ENCODE assay signal across 21 cellular contexts in genomic region chr2:51711761-51712160, GRCh38.
DNase-seq lines count a peak whose midpoint lies in the region; ATAC-seq, FAIRE-seq and TF ChIP-seq lines count a peak whose summit lies in the region.
"Had no signal": no experiment of that assay in that cellular context is flagged by ENCODE, and none has a peak within 500 bp of the region (broad histone marks: within the 10 kb centered on the region; RNA-seq: fewer than 3 reads in every experiment).

No MANE protein-coding gene starts in this region.

- H3K4me2 ChIP-seq in astrocyte (ENCODE audit: low read length) (no peak overlapping the region), fibroblast of lung (ENCODE audit: extremely low read depth, insufficient read depth, low read length) (no peak overlapping the region)
- H3K4me2 ChIP-seq: A549 had no signal

- H3K9ac ChIP-seq in astrocyte (ENCODE audit: low read length) (no peak overlapping the region), fibroblast of lung (ENCODE audit: insufficient read depth, low read length) (no peak overlapping the region), kidney (ENCODE audit: low read length in 2 of 2) (no peak overlapping the region)
- H3K9ac ChIP-seq: GM23248 had no signal

- H4K20me1 ChIP-seq in astrocyte (ENCODE audit: insufficient read depth, low read length) (no peaks in the 10 kb centered on the region), fibroblast of lung (ENCODE audit: control insufficient read depth, extremely low read depth, insufficient read depth, low read length) (no peaks in the 10 kb centered on the region)

- no peaks in the 10 kb centered on the region for H3K36me3 Mint-ChIP-seq in astrocyte (ENCODE audit: low read depth, unreplicated experiment)
- H3K36me3 Mint-ChIP-seq: CD8-positive, alpha-beta T cell had no signal

- H3K79me2 ChIP-seq in astrocyte (ENCODE audit: insufficient read depth, low read length) = no peaks in the 10 kb centered on the region
- no peaks in the 10 kb centered on the region for H3K79me2 ChIP-seq in fibroblast of lung (ENCODE audit: control insufficient read depth, insufficient read depth, low read length)

- no peaks in the 10 kb centered on the region for H3K27me3 ChIP-seq in astrocyte (ENCODE audit: insufficient read depth, low read length)
- no peaks in the 10 kb centered on the region for H3K27me3 ChIP-seq in brain microvascular endothelial cell (replicated peaks)
- H3K27me3 ChIP-seq in fibroblast of lung (ENCODE audit: control insufficient read depth, insufficient read depth, low read length) = no peaks in the 10 kb centered on the region
- H3K27me3 ChIP-seq: BE2C had no signal

- H3K9me3 Mint-ChIP-seq in astrocyte (ENCODE audit: unreplicated experiment) = no peaks in the 10 kb centered on the region

- TF ChIP-seq CTCF in astrocyte (IDR thresholded peaks at IDR 0.05; ENCODE audit: insufficient read depth, low read depth, low read length) (no peak), brain microvascular endothelial cell (IDR thresholded peaks at IDR 0.05; ENCODE audit: low read depth, low read length, missing control alignments) (no peak), fibroblast of lung (conservative IDR thresholded peaks at IDR 0.05 in 1 of 2, IDR thresholded peaks at IDR 0.05 in 1 of 2; ENCODE audit: low read depth in 1 of 2, low read length in 2 of 2) (no peak), kidney (IDR thresholded peaks at IDR 0.05; ENCODE audit: borderline replicate concordance, extremely low read depth, insufficient read depth) (no peak)

- no peaks in the 10 kb centered on the region for H3K27me3 Mint-ChIP-seq in astrocyte (ENCODE audit: low read depth, unreplicated experiment)

- H3K4me1 Mint-ChIP-seq in astrocyte (ENCODE audit: low read depth, unreplicated experiment) = no peaks in the 10 kb centered on the region

- no peak overlapping the region for H3K4me3 Mint-ChIP-seq in astrocyte (ENCODE audit: unreplicated experiment)
- H3K4me3 Mint-ChIP-seq: CD8-positive, alpha-beta T cell had no signal

- no peaks in the 10 kb centered on the region for H3K4me1 ChIP-seq in astrocyte (ENCODE audit: insufficient read depth, low read length)
- no peaks in the 10 kb centered on the region for H3K4me1 ChIP-seq in fibroblast of lung (ENCODE audit: control insufficient read depth, extremely low read depth, insufficient read depth, low read length)
- no peaks in the 10 kb centered on the region for H3K4me1 ChIP-seq in kidney (ENCODE audit: control insufficient read depth in 1 of 2, insufficient read depth in 1 of 2, low read depth in 1 of 2, low read length in 2 of 2)
- H3K4me1 ChIP-seq: A549, BE2C had no signal

- intact Hi-C loops in kidney (cut with DNase I) = no loop called here

- H2AFZ ChIP-seq in astrocyte (ENCODE audit: low read depth, low read length) (no peak overlapping the region), fibroblast of lung (ENCODE audit: low read length) (no peak overlapping the region)
- H2AFZ ChIP-seq: GM23248 had no signal

- DNase-seq in astrocyte (ENCODE audit: low read depth) (peak; percentile 65), brain microvascular endothelial cell (peak; percentile 29), fibroblast of lung (ENCODE audit: low read depth in 2 of 2) (peak; percentile 70 to 79), skeletal muscle cell (ENCODE audit: low read depth) (peak; percentile 73), HPDE6-E6E7 (ENCODE audit: extremely low spot score) (no peak), kidney (no peak)
- DNase-seq: BE2C; CD8-positive, alpha-beta T cell; COR-L47; DMS153; DMS79 treated with DMSO at 0.1 percent for 48 hours; GDM1; GM23248 had no signal

- H3K36me3 ChIP-seq in astrocyte (ENCODE audit: insufficient read depth, low read length) (no peaks in the 10 kb centered on the region), brain microvascular endothelial cell (replicated peaks) (no peaks in the 10 kb centered on the region), fibroblast of lung (ENCODE audit: control insufficient read depth, insufficient read depth, low read length) (no peaks in the 10 kb centered on the region), kidney (ENCODE audit: control insufficient read depth in 1 of 2, insufficient read depth in 2 of 2, low read length in 2 of 2) (no peaks in the 10 kb centered on the region)
- H3K36me3 ChIP-seq: BE2C had no signal

- ATAC-seq in GM18873 (IDR thresholded peaks at IDR 0.05; ENCODE audit: low FRiP score, unreplicated experiment) = no peak
- ATAC-seq in HG03139 (IDR thresholded peaks at IDR 0.05; ENCODE audit: unreplicated experiment) = no peak
- ATAC-seq: A549; CD8-positive, alpha-beta T cell; HepG2 had no signal

- FAIRE-seq in astrocyte (lab: Jason Lieb, UNC) (no peak), kidney (lab: Jason Lieb, UNC) (no peak)
- FAIRE-seq: D721Med, H54, HepG2, HTR-8/SVneo had no signal

- no peak overlapping the region for H3K27ac Mint-ChIP-seq in astrocyte (ENCODE audit: unreplicated experiment)
- H3K27ac Mint-ChIP-seq: CD8-positive, alpha-beta T cell had no signal

- H3K4me3 ChIP-seq in astrocyte (ENCODE audit: insufficient read depth, low read depth, low read length) = no peak overlapping the region
- H3K4me3 ChIP-seq in brain microvascular endothelial cell (ENCODE audit: low read depth, low read length) = no peak overlapping the region
- H3K4me3 ChIP-seq in fibroblast of lung (replicated peaks in 1 of 4; ENCODE audit: control extremely low read depth in 1 of 4, insufficient read depth in 1 of 4, low read depth in 3 of 4, low read length in 4 of 4) = no peak overlapping the region
- no peak overlapping the region for H3K4me3 ChIP-seq in skeletal muscle cell (ENCODE audit: low read depth, low read length)
- no peak overlapping the region for H3K4me3 ChIP-seq in kidney (ENCODE audit: low read length in 2 of 2)
- H3K4me3 ChIP-seq: A549, GM23248 had no signal

- in situ Hi-C loops in brain microvascular endothelial cell (cut with HindIII; ENCODE audit: low pct_ligation_motif_present, low sequenced_read_pairs) = no loop called here

- H3K27ac ChIP-seq in astrocyte (ENCODE audit: low read depth, low read length) (no peak overlapping the region), brain microvascular endothelial cell (no peak overlapping the region), fibroblast of lung (ENCODE audit: insufficient read depth, low read length) (no peak overlapping the region), kidney (ENCODE audit: low read depth in 2 of 2, low read length in 2 of 2) (no peak overlapping the region)
- H3K27ac ChIP-seq: A549, C4-2B, GM23248 had no signal

- H3K9me3 ChIP-seq in astrocyte (ENCODE audit: insufficient read depth, low read depth, low read length) = no peaks in the 10 kb centered on the region
- no peaks in the 10 kb centered on the region for H3K9me3 ChIP-seq in fibroblast of lung (ENCODE audit: control insufficient read depth, insufficient read depth, low read depth, low read length)
- H3K9me3 ChIP-seq in kidney (ENCODE audit: control insufficient read depth in 1 of 2, low read length in 2 of 2) = peaks cover 0 to 4% of the 10 kb centered on the region in 2 donors
- H3K9me3 ChIP-seq: BE2C had no signal

Comparison
In these comparisons a context has a peak if more than half of its experiments do, and no peak if none do; other contexts are left out.
1. DNase-seq: peak in astrocyte (single experiment), brain microvascular endothelial cell (single experiment), fibroblast of lung (2 of 2) and skeletal muscle cell (single experiment); none in HPDE6-E6E7 (single experiment) and kidney (single experiment).